ENCODE assay signal across 16 cellular contexts in genomic region chr5:68246802-68247201, GRCh38. TPM values are rescaled to one million over a fixed set of nuclear protein-coding genes. Genes with fewer than 3 reads are reported as not detected.
A peak's percentile ranks its signal among the peaks of the same experiment; 100 is the strongest.
DNase-seq lines count a peak whose midpoint lies in the region; ATAC-seq and TF ChIP-seq lines count a peak whose summit lies in the region.
"Had no signal": no experiment of that assay in that cellular context is flagged by ENCODE, and none has a peak within 500 bp of the region (broad histone marks: within the 10 kb centered on the region; RNA-seq: fewer than 3 reads in every experiment).

No MANE protein-coding gene starts in this region.

- peak overlapping the region in 2 of 7 donors; percentile 4 to 57 for H3K27ac Mint-ChIP-seq in CD14-positive monocyte
- H3K27ac Mint-ChIP-seq: activated CD4-positive, alpha-beta T cell treated with anti-CD3 and anti-CD28 coated beads for 36 hours had no signal

- H3K27me3 ChIP-seq in Peyer's patch: no peaks in the 10 kb centered on the region
- no peaks in the 10 kb centered on the region for H3K27me3 ChIP-seq in liver (ENCODE audit: control insufficient read depth in 4 of 4, insufficient read depth in 4 of 4, low read length in 3 of 4)

- no peak overlapping the region for H3K9ac ChIP-seq in liver (ENCODE audit: low read depth in 1 of 2, low read length in 2 of 2)

- TF ChIP-seq POLR2A in Peyer's patch (IDR thresholded peaks at IDR 0.05): no peak

- WGBS in liver: 86% methylated on average over 3 of the region's 3 CpGs

- no peak overlapping the region for H3K4me3 Mint-ChIP-seq in CD14-positive monocyte
- H3K4me3 Mint-ChIP-seq: activated CD4-positive, alpha-beta T cell treated with anti-CD3 and anti-CD28 coated beads for 36 hours had no signal

- peak; percentile 58 to 59 for TF ChIP-seq RAD21 in liver (IDR thresholded peaks at IDR 0.05)

- H3K27ac ChIP-seq in Peyer's patch (no peak overlapping the region), liver (ENCODE audit: low read depth in 1 of 2, low read length in 2 of 2) (no peak overlapping the region)

- H3K9me3 Mint-ChIP-seq in CD14-positive monocyte: peaks cover 0 to 2% (median 0%) of the 10 kb centered on the region in 7 donors

- H3K4me3 ChIP-seq in Peyer's patch: no peak overlapping the region
- H3K4me3 ChIP-seq in liver (ENCODE audit: low read depth in 1 of 3, low read length in 3 of 3): no peak overlapping the region
- H3K4me3 ChIP-seq: mucosa of descending colon had no signal

- peaks cover 19 to 25% of the 10 kb centered on the region in 2 donors for H3K36me3 Mint-ChIP-seq in CD14-positive monocyte

- DNase-seq in CD14-positive monocyte (ENCODE audit: low spot score) (no peak), Peyer's patch (no peak), GM19240 (ENCODE audit: insufficient read length, low spot score) (no peak), activated gamma-delta T cell (lab: John Stamatoyannopoulos, UW) (no peak), DMS 273 treated with DMSO at 0.1 percent for 48 hours (lab: John Stamatoyannopoulos, UW) (no peak)
- DNase-seq: activated CD4-positive, alpha-beta T cell treated with anti-CD3 and anti-CD28 coated beads for 36 hours; activated gamma-delta T cell treated with Interleukin-2 at 50 U/mL for 16 hours; Calu3; central memory CD4-positive, alpha-beta T cell; erythroblast; mucosa of descending colon; NCI-H510A had no signal

- ATAC-seq in GM18511 (IDR thresholded peaks at IDR 0.05; ENCODE audit: unreplicated experiment): no peak
- ATAC-seq: activated CD4-positive, alpha-beta T cell treated with anti-CD3 and anti-CD28 coated beads for 36 hours; mucosa of descending colon; sciatic nerve had no signal

- intact Hi-C loops in CD14-positive monocyte (cut with micrococcal nuclease): loop anchor here (10.0 kb wide), 1 partner anchor 52 kb away; no protein-coding TSS in a partner anchor

- TF ChIP-seq CTCF in CD14-positive monocyte (IDR thresholded peaks at IDR 0.05) (peak; percentile 16), GM12874 (IDR thresholded peaks at IDR 0.05; ENCODE audit: insufficient read depth, low read depth, low read length) (peak; percentile 13; the same call in 1 of the 2 replicates), Peyer's patch (IDR thresholded peaks at IDR 0.05) (peak in 4 of 6 experiments; percentile 15 to 40 (median 34)), liver (IDR thresholded peaks at IDR 0.05; ENCODE audit: low read depth, low read length, missing input control) (no peak)

- H3K9me3 ChIP-seq in Peyer's patch: no peaks in the 10 kb centered on the region
- H3K9me3 ChIP-seq in liver (ENCODE audit: control insufficient read depth in 4 of 4, low read length in 3 of 4): no peaks in the 10 kb centered on the region
- H3K9me3 ChIP-seq: mucosa of descending colon had no signal

- no peaks in the 10 kb centered on the region for H3K27me3 Mint-ChIP-seq in CD14-positive monocyte (ENCODE audit: low read depth in 3 of 3)
- H3K27me3 Mint-ChIP-seq: activated CD4-positive, alpha-beta T cell treated with anti-CD3 and anti-CD28 coated beads for 36 hours had no signal

- H3K4me1 ChIP-seq in Peyer's patch (peaks cover 0 to 37% (median 6%) of the 10 kb centered on the region in 4 donors), liver (ENCODE audit: control insufficient read depth in 4 of 4, insufficient read depth in 4 of 4, low read length in 3 of 4) (peaks cover 18 to 51% (median 32%) of the 10 kb centered on the region in 4 donors)

- H3K36me3 ChIP-seq in Peyer's patch (peaks cover 0 to 2% (median 0%) of the 10 kb centered on the region in 3 donors), liver (ENCODE audit: control insufficient read depth in 4 of 4, insufficient read depth in 3 of 4, low read depth in 1 of 4, low read length in 3 of 4) (peaks cover 0 to 11% (median 5%) of the 10 kb centered on the region in 4 donors)

- peaks cover 71% of the 10 kb centered on the region for H3K4me1 Mint-ChIP-seq in CD14-positive monocyte

TF ChIP-seq in liver, 16 proteins besides CTCF, POLR2A, EP300 and RAD21:
- TF ChIP-seq YY1 (IDR thresholded peaks at IDR 0.05): no peak
- no peak for TF ChIP-seq ATF3 (IDR thresholded peaks at IDR 0.05)
- TF ChIP-seq MAX (IDR thresholded peaks at IDR 0.05): no peak
- no peak for TF ChIP-seq RXRA (IDR thresholded peaks at IDR 0.05)
- TF ChIP-seq FOXA2 (IDR thresholded peaks at IDR 0.05): no peak
- no peak for TF ChIP-seq FOXA1 (IDR thresholded peaks at IDR 0.05)
- TF ChIP-seq HNF4G (IDR thresholded peaks at IDR 0.05): no peak
- TF ChIP-seq REST (IDR thresholded peaks at IDR 0.05): no peak
- no peak for TF ChIP-seq GABPA (IDR thresholded peaks at IDR 0.05 in 1 of 2, conservative IDR thresholded peaks at IDR 0.05 in 1 of 2)
- TF ChIP-seq SP1 (IDR thresholded peaks at IDR 0.05): no peak
- no peak for TF ChIP-seq JUND (IDR thresholded peaks at IDR 0.05)

RNA-seq across cellular contexts. Expression of gene PIK3R1, which starts 31.2 kb away (rescaled TPM):
- polyA plus RNA-seq in CD14-positive monocyte: 10 to 100 TPM; 10.5 to 25.5 TPM
- total RNA-seq in Peyer's patch: 100 to 1,000 TPM in 1 of 4 donors, 10 to 100 TPM in 3; 69.3 to 113 (median 87.5) TPM
- 100 to 1,000 TPM in 1 of 2 donors, 10 to 100 TPM in 1; 53.1 to 123 TPM for total RNA-seq in liver
- 10 to 100 TPM; 22.6 to 41.5 TPM for polyA plus RNA-seq in liver
